8 cellular contexts compared by ENCODE assay signal in the genomic region with DNA sequence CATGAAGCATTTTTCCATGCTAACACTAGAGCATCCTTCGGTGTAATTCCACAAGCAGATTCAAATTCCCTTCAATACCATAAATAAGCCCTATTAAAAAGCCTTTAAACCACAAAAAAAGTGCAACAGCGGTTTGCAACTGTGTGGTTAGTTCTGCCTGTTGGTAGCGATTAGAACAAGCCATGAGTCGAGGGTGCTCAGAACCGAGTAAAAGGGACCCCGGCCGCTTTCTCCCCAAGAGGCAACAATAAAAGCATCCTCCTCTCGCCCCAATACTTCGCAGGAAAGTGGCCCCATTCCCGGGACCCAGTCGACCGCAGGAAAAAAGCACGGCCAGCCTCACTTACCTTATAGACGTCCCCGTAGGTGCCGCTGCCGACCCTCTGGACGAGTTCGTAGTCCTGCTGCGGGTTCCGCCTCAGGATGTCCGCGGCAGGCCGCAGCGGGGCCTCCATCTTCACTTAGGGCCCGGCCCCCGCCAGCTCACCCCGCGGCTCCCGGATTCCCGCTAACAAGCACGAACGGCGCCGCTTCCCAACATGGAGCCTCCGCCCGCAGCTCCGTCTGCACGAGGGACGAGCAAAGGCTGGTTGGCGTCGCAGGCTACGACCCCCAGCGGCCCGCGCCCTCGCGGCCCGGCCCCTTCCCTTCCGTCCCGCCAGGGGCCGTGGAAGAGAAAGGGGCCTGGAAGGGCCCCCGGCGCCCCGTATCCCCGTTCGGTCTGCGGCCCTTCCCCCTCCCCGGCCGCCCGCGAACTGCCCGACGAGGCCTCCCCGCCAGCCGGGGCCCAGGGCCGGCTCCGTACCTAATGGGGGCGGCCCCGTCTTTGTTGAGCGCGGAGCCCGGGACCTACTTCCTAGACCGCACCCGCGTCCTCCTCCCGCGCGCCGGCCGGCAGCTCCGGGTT. TPM values are rescaled to one million over a fixed set of nuclear protein-coding genes. Genes with fewer than 3 reads are reported as not detected.
DNase-seq lines count a peak whose midpoint lies in the region; TF ChIP-seq lines count a peak whose summit lies in the region.

No MANE protein-coding gene starts in this region.

- H3K27me3 ChIP-seq in MG63 (no peaks in the 10 kb centered on the region), endocrine pancreas (ENCODE audit: control insufficient read depth, insufficient read depth, low read length) (no peaks in the 10 kb centered on the region), subcutaneous abdominal adipose tissue (ENCODE audit: control insufficient read depth in 5 of 5, insufficient read depth in 4 of 5, low read length in 5 of 5) (no peaks in the 10 kb centered on the region)

- H3K4me3 ChIP-seq in HEK293 (ENCODE audit: low read depth, low read length), result peak overlapping the region; percentile 98
- H3K4me3 ChIP-seq in MG63, result peak overlapping the region; percentile 77
- peak overlapping the region; percentile 100 for H3K4me3 ChIP-seq in endocrine pancreas (ENCODE audit: control insufficient read depth, insufficient read depth, low read length)
- peak overlapping the region; percentile 91 for H3K4me3 ChIP-seq in mesodermal cell (ENCODE audit: extremely low read depth, insufficient read depth, low read length, poor library complexity, severe bottlenecking)
- peak overlapping the region; percentile 81 to 92 (median 86) for H3K4me3 ChIP-seq in subcutaneous abdominal adipose tissue (ENCODE audit: low read depth in 1 of 5, low read length in 5 of 5)

- CTCF ChIA-PET in HEK293 (lab: Yijun Ruan, JAX), result interaction anchor here (0.6 to 1.3 kb wide), 9 partner anchors 11 to 930 kb away, joined by 3 to 6 read pairs (median 3); no protein-coding TSS in a partner anchor
- CTCF ChIA-PET in activated CD4-positive, alpha-beta T cell treated with anti-CD3 and anti-CD28 coated beads, Interleukin-2, amount 10 ng/mL, durations not matched to agents 7 days and 5 days (lab: Charles Lee), result interaction anchor here (0.7 to 1.6 kb wide), 12 partner anchors 9 to 680 kb away, joined by 3 to 5 read pairs (median 3); partner anchors contain the start of gene NEMF

- H3K36me3 Mint-ChIP-seq in activated CD4-positive, alpha-beta T cell treated with anti-CD3 and anti-CD28 coated beads, Interleukin-2, amount 10 ng/mL, durations not matched to agents 7 days and 5 days (ENCODE audit: low read depth), result peaks cover 14% of the 10 kb centered on the region

- peak overlapping the region; percentile 91 for H3K4me3 Mint-ChIP-seq in activated CD4-positive, alpha-beta T cell treated with anti-CD3 and anti-CD28 coated beads, Interleukin-2, amount 10 ng/mL, durations not matched to agents 7 days and 5 days

- H3K4me1 ChIP-seq in HEK293 (ENCODE audit: control insufficient read depth, insufficient read depth, low read length), result peaks cover 7% of the 10 kb centered on the region
- peaks cover 15% of the 10 kb centered on the region for H3K4me1 ChIP-seq in endocrine pancreas (ENCODE audit: control insufficient read depth, insufficient read depth, low read length)
- peaks cover 20% of the 10 kb centered on the region for H3K4me1 ChIP-seq in mesodermal cell (ENCODE audit: control insufficient read depth, insufficient read depth, low read length, poor library complexity, severe bottlenecking)
- peaks cover 6 to 37% (median 27%) of the 10 kb centered on the region in 5 donors for H3K4me1 ChIP-seq in subcutaneous abdominal adipose tissue (ENCODE audit: control insufficient read depth in 5 of 5, insufficient read depth in 5 of 5, low read length in 5 of 5)

- no peaks in the 10 kb centered on the region for H3K9me3 ChIP-seq in HEK293 (ENCODE audit: control insufficient read depth, insufficient read depth, low read depth, low read length)
- no peaks in the 10 kb centered on the region for H3K9me3 ChIP-seq in MG63
- no peaks in the 10 kb centered on the region for H3K9me3 ChIP-seq in endocrine pancreas (ENCODE audit: control insufficient read depth, low read length)
- peaks cover 4% of the 10 kb centered on the region for H3K9me3 ChIP-seq in mesodermal cell (ENCODE audit: control insufficient read depth, low read length)
- H3K9me3 ChIP-seq in subcutaneous abdominal adipose tissue (ENCODE audit: control insufficient read depth in 5 of 5, low read length in 5 of 5), result no peaks in the 10 kb centered on the region

- H3K27ac Mint-ChIP-seq in activated CD4-positive, alpha-beta T cell treated with anti-CD3 and anti-CD28 coated beads, Interleukin-2, amount 10 ng/mL, durations not matched to agents 7 days and 5 days, result peak overlapping the region; percentile 90

- H3K27me3 Mint-ChIP-seq in activated CD4-positive, alpha-beta T cell treated with anti-CD3 and anti-CD28 coated beads, Interleukin-2, amount 10 ng/mL, durations not matched to agents 7 days and 5 days, result peaks cover 5% of the 10 kb centered on the region

- DNase-seq in NCI-H748 (lab: John Stamatoyannopoulos, UW; ENCODE audit: unreplicated experiment) (peak; percentile 75), NCI-H748 treated with DMSO at 0.1 percent for 48 hours (lab: John Stamatoyannopoulos, UW) (no peak), MG63 (peak; percentile 48)
- DNase-seq in activated CD4-positive, alpha-beta T cell treated with anti-CD3 and anti-CD28 coated beads, Interleukin-2, amount 10 ng/mL, durations not matched to agents 7 days and 5 days, result peak; percentile 35

- H3K36me3 ChIP-seq in HEK293 (ENCODE audit: control insufficient read depth in 2 of 2, insufficient read depth in 1 of 2, low read length in 2 of 2), result no peaks in the 10 kb centered on the region; a peak in 1 of 3 replicates
- H3K36me3 ChIP-seq in MG63, result peaks cover 3% of the 10 kb centered on the region; the same call in 1 of the 2 replicates
- H3K36me3 ChIP-seq in endocrine pancreas (ENCODE audit: control insufficient read depth, insufficient read depth, low read length), result no peaks in the 10 kb centered on the region
- H3K36me3 ChIP-seq in mesodermal cell (ENCODE audit: control insufficient read depth, insufficient read depth, low read length), result peaks cover 7% of the 10 kb centered on the region
- H3K36me3 ChIP-seq in subcutaneous abdominal adipose tissue (ENCODE audit: control insufficient read depth in 5 of 5, insufficient read depth in 5 of 5, low read length in 5 of 5), result no peaks in the 10 kb centered on the region

- H3K9ac ChIP-seq in endocrine pancreas (ENCODE audit: control insufficient read depth, insufficient read depth, low read length) (peak overlapping the region; percentile 88), subcutaneous abdominal adipose tissue (ENCODE audit: low read length in 5 of 5) (peak overlapping the region; percentile 50 to 93 (median 87))

- POLR2A ChIA-PET in HEK293 (lab: Yijun Ruan, JAX), result interaction anchor here (0.7 to 1.4 kb wide), 3 partner anchors 135 to 214 kb away, joined by 3 to 4 read pairs (median 4); partner anchors contain the start of gene CDKL1
- POLR2A ChIA-PET in activated CD4-positive, alpha-beta T cell treated with anti-CD3 and anti-CD28 coated beads, Interleukin-2, amount 10 ng/mL, durations not matched to agents 7 days and 5 days (lab: Charles Lee), result no interaction called here

- WGBS in mesodermal cell (ENCODE audit: insufficient coverage in 2 of 2), 2 experiments, result 0% methylated on average over 59 to 68 of the region's 82 CpGs

- H3K4me1 Mint-ChIP-seq in activated CD4-positive, alpha-beta T cell treated with anti-CD3 and anti-CD28 coated beads, Interleukin-2, amount 10 ng/mL, durations not matched to agents 7 days and 5 days, result peaks cover 39% of the 10 kb centered on the region

- peak; percentile 36; the same call in 1 of the 2 replicates for TF ChIP-seq CTCF in HEK293 (tag by site-specific recombination; IDR thresholded peaks at IDR 0.05)

- H3K27ac ChIP-seq in HEK293 (ENCODE audit: extremely low read depth, low read depth, low read length) (peak overlapping the region; percentile 97), mesodermal cell (ENCODE audit: low read depth, low read length, severe bottlenecking) (peak overlapping the region; percentile 92), subcutaneous abdominal adipose tissue (ENCODE audit: low read depth, low read length) (peak overlapping the region; percentile 93)

- no peaks in the 10 kb centered on the region for H3K9me3 Mint-ChIP-seq in activated CD4-positive, alpha-beta T cell treated with anti-CD3 and anti-CD28 coated beads, Interleukin-2, amount 10 ng/mL, durations not matched to agents 7 days and 5 days

TF ChIP-seq in HEK293, 187 proteins besides CTCF, POLR2A, EP300 and RAD21 (continues in another document):
- no peak for TF ChIP-seq ZBTB11 (tag by site-specific recombination; conservative IDR thresholded peaks at IDR 0.05; ENCODE audit: low read depth)

RNA-seq across cellular contexts. Expression of gene MAP4K5, which starts 0.5 kb away (rescaled TPM):
- total RNA-seq in MG63 (2014; rRNA removed; shearing (Covaris generic); ENCODE audit: low replicate concordance), result 26.3 and 120 TPM in 2 replicates
- 10 to 100 TPM; 30.5 to 30.8 TPM for total RNA-seq in activated CD4-positive, alpha-beta T cell treated with anti-CD3 and anti-CD28 coated beads, Interleukin-2, amount 10 ng/mL, durations not matched to agents 7 days and 5 days
- polyA plus RNA-seq in mesodermal cell (2013, experiment 1 of 2), result 52.5 TPM
- polyA plus RNA-seq in mesodermal cell (2013, experiment 2 of 2), result 59.1 TPM

RNA-seq across cellular contexts. Expression of gene ATL1, which starts 28.1 kb away (rescaled TPM):
- 0.10 TPM in 1 of 2 replicates, not detected in the other for total RNA-seq in MG63 (2014; rRNA removed; shearing (Covaris generic); ENCODE audit: low replicate concordance)
- total RNA-seq in activated CD4-positive, alpha-beta T cell treated with anti-CD3 and anti-CD28 coated beads, Interleukin-2, amount 10 ng/mL, durations not matched to agents 7 days and 5 days, result 1 to 10 TPM in 1 of 2 experiments, under 1 TPM in 1; 0.67 to 1.2 TPM
- 2.1 TPM for polyA plus RNA-seq in mesodermal cell (2013, experiment 1 of 2)
- 1.7 TPM for polyA plus RNA-seq in mesodermal cell (2013, experiment 2 of 2)
